Comparison of ENCODE assay signal across 32 cellular contexts in genomic region chr3:117003501-117003900, GRCh38.
"Had no signal": no experiment of that assay in that cellular context is flagged by ENCODE, and none has a peak within 500 bp of the region (broad histone marks: within the 10 kb centered on the region; RNA-seq: fewer than 3 reads in every experiment).

No MANE protein-coding gene starts in this region.

- H3K36me3 Mint-ChIP-seq: activated naive CD4-positive, alpha-beta T cell treated with anti-CD3 and anti-CD28 coated beads, Interleukin-2, amount 50 U/mL, for 24 hours; activated naive CD8-positive, alpha-beta T cell treated with anti-CD3 and anti-CD28 coated beads, Interleukin-2, amount 10 ng/mL, durations not matched to agents 7 days and 5 days had no signal

- H3K4me3 Mint-ChIP-seq: activated CD4-positive, alpha-beta memory T cell treated with anti-CD3 and anti-CD28 coated beads, Interleukin-2, amount 10 ng/mL, durations not matched to agents 7 days and 5 days; activated naive CD4-positive, alpha-beta T cell treated with anti-CD3 and anti-CD28 coated beads, Interleukin-2, amount 50 U/mL, for 24 hours; activated naive CD8-positive, alpha-beta T cell treated with anti-CD3 and anti-CD28 coated beads, Interleukin-2, amount 10 ng/mL, durations not matched to agents 7 days and 5 days; activated T-cell treated with anti-CD3 and anti-CD28 coated beads, Interleukin-2, amount 50 U/mL, for 72 hours; activated T-helper 17 cell treated with anti-CD3 and anti-CD28 coated beads, Interleukin-2, amount 50 U/mL, for 72 hours had no signal

- DNase-seq: activated CD4-positive, alpha-beta memory T cell treated with anti-CD3 and anti-CD28 coated beads, Interleukin-2, amount 10 ng/mL, durations not matched to agents 7 days and 5 days; activated CD4-positive, alpha-beta T cell treated with anti-CD3 and anti-CD28 coated beads for 1 hour; activated CD4-positive, alpha-beta T cell treated with anti-CD3 and anti-CD28 coated beads for 48 hours; activated CD4-positive, CD25-positive, alpha-beta regulatory T cell; activated gamma-delta T cell; activated naive CD4-positive, alpha-beta T cell treated with Interleukin-2 at 50 U/mL for 16 hours; activated naive CD8-positive, alpha-beta T cell treated with anti-CD3 and anti-CD28 coated beads, Interleukin-2, amount 10 ng/mL, durations not matched to agents 7 days and 5 days; activated T-cell treated with anti-CD3 and anti-CD28 coated beads, Interleukin-2, amount 50 U/mL, for 1 hour; activated T-cell treated with anti-CD3 and anti-CD28 coated beads, Interleukin-2, amount 50 U/mL, for 72 hours; body of pancreas; NCI-H1092 treated with DMSO at 0.1 percent for 48 hours; NCI-H1694; NCI-H1930; NCI-H2081 treated with DMSO at 0.1 percent for 48 hours; NCI-H345; NCI-H524 treated with DMSO at 0.1 percent for 48 hours; NCI-H748 treated with DMSO at 0.1 percent for 48 hours; PC-9; SIG-M5; SW 1271; T-helper 1 cell; T-helper 2 cell; T-helper 9 cell; WERI-Rb-1 had no signal

- H3K36me3 ChIP-seq: breast epithelium, WERI-Rb-1 had no signal

- H3K27ac ChIP-seq: body of pancreas, breast epithelium, KMS-11, PC-9, RWPE1, WERI-Rb-1 had no signal

- FAIRE-seq: astrocyte, RCC 7860 had no signal

- H3K9me3 Mint-ChIP-seq: activated CD4-positive, alpha-beta memory T cell treated with anti-CD3 and anti-CD28 coated beads, Interleukin-2, amount 10 ng/mL, durations not matched to agents 7 days and 5 days; activated naive CD4-positive, alpha-beta T cell treated with anti-CD3 and anti-CD28 coated beads, Interleukin-2, amount 50 U/mL, for 24 hours; activated naive CD8-positive, alpha-beta T cell treated with anti-CD3 and anti-CD28 coated beads, Interleukin-2, amount 10 ng/mL, durations not matched to agents 7 days and 5 days; activated T-cell treated with anti-CD3 and anti-CD28 coated beads, Interleukin-2, amount 50 U/mL, for 72 hours; activated T-helper 17 cell treated with anti-CD3 and anti-CD28 coated beads, Interleukin-2, amount 50 U/mL, for 72 hours had no signal

- H3K4me3 ChIP-seq: body of pancreas, breast epithelium, PC-9 had no signal

- H3K27ac Mint-ChIP-seq: activated CD4-positive, alpha-beta memory T cell treated with anti-CD3 and anti-CD28 coated beads, Interleukin-2, amount 10 ng/mL, durations not matched to agents 7 days and 5 days; activated naive CD4-positive, alpha-beta T cell treated with anti-CD3 and anti-CD28 coated beads, Interleukin-2, amount 50 U/mL, for 24 hours; activated naive CD8-positive, alpha-beta T cell treated with anti-CD3 and anti-CD28 coated beads, Interleukin-2, amount 10 ng/mL, durations not matched to agents 7 days and 5 days; activated T-cell treated with anti-CD3 and anti-CD28 coated beads, Interleukin-2, amount 50 U/mL, for 72 hours; activated T-helper 17 cell treated with anti-CD3 and anti-CD28 coated beads, Interleukin-2, amount 50 U/mL, for 72 hours had no signal

- H3K27me3 Mint-ChIP-seq: activated CD4-positive, alpha-beta memory T cell treated with anti-CD3 and anti-CD28 coated beads, Interleukin-2, amount 10 ng/mL, durations not matched to agents 7 days and 5 days; activated naive CD4-positive, alpha-beta T cell treated with anti-CD3 and anti-CD28 coated beads, Interleukin-2, amount 50 U/mL, for 24 hours; activated naive CD8-positive, alpha-beta T cell treated with anti-CD3 and anti-CD28 coated beads, Interleukin-2, amount 10 ng/mL, durations not matched to agents 7 days and 5 days; activated T-helper 17 cell treated with anti-CD3 and anti-CD28 coated beads, Interleukin-2, amount 50 U/mL, for 72 hours had no signal

- H3K27me3 ChIP-seq: body of pancreas, breast epithelium had no signal

- H3K4me1 ChIP-seq: body of pancreas, breast epithelium had no signal

- H3K9me3 ChIP-seq: body of pancreas, breast epithelium had no signal

- H3K4me1 Mint-ChIP-seq: activated CD4-positive, alpha-beta memory T cell treated with anti-CD3 and anti-CD28 coated beads, Interleukin-2, amount 10 ng/mL, durations not matched to agents 7 days and 5 days; activated naive CD4-positive, alpha-beta T cell treated with anti-CD3 and anti-CD28 coated beads, Interleukin-2, amount 50 U/mL, for 24 hours; activated naive CD8-positive, alpha-beta T cell treated with anti-CD3 and anti-CD28 coated beads, Interleukin-2, amount 10 ng/mL, durations not matched to agents 7 days and 5 days; activated T-helper 17 cell treated with anti-CD3 and anti-CD28 coated beads, Interleukin-2, amount 50 U/mL, for 72 hours had no signal

- ATAC-seq: activated T-cell treated with anti-CD3 and anti-CD28 coated beads, Interleukin-2, amount 50 U/mL, for 72 hours; activated T-helper 17 cell treated with anti-CD3 and anti-CD28 coated beads, Interleukin-2, amount 50 U/mL, for 72 hours; body of pancreas; Right ventricle myocardium inferior had no signal
